Comparison of ENCODE assay signal across 8 cellular contexts in the genomic region with DNA sequence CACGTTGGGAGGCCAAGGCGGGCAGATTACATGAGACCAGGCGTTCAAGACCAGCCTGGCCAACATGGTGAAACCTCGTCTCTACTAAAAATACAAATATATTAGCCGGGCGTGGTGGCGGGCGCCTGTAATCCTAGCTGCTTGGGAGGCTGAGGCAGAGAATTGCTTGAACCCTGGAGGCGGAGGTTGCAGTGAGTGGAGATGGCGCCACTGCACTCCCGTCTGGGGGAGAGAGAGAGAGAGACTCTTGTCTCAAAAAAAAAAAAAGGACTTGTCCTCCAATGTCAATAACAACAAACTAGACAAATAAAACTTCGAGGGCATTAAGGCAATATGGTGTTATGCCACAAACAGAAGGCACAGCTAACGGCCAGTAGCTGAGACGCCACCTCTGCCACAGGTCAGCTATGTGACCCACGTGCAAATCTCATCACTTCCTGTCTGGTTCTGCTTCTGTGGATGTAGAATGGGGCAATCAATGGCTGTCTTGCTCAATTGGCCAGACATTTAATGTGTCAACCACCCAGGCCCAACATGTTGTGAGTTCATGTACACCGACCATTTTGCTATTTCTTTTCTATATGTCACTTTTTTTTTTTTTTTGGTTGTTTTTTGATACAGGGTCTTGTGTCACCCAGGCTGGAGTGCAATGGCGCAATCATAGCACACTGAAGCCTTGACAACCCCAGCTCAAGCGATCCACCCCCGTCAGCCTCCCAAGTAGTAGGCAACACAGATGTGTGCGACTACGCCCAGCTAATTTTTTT. TPM values are rescaled to one million over a fixed set of nuclear protein-coding genes. Genes with fewer than 3 reads are reported as not detected.
DNase-seq lines count a peak whose midpoint lies in the region; ATAC-seq and TF ChIP-seq lines count a peak whose summit lies in the region.

No MANE protein-coding gene starts in this region.

- peak overlapping the region; percentile 97 for H3K4me3 ChIP-seq in BLaER1
- peak overlapping the region; percentile 70 for H3K4me3 ChIP-seq in H7 (ENCODE audit: insufficient read depth, low read depth, low read length)
- H3K4me3 ChIP-seq in mesendoderm (ENCODE audit: low read length): peak overlapping the region; percentile 78
- peak overlapping the region; percentile 95 for H3K4me3 ChIP-seq in thoracic aorta

- no peak overlapping the region for H2BK15ac ChIP-seq in mesendoderm (replicated peaks; ENCODE audit: low read depth)

- H3K27me3 ChIP-seq in BLaER1 (no peaks in the 10 kb centered on the region), H7 (ENCODE audit: control insufficient read depth, insufficient read depth, low read length) (no peaks in the 10 kb centered on the region), mesendoderm (ENCODE audit: insufficient read depth, low read length, poor library complexity) (no peaks in the 10 kb centered on the region), thoracic aorta (replicated peaks; ENCODE audit: insufficient read depth) (no peaks in the 10 kb centered on the region)

- H3K36me3 ChIP-seq in BLaER1 (peaks cover 13% of the 10 kb centered on the region), H7 (replicated peaks; ENCODE audit: control insufficient read depth, insufficient read depth, low read length) (no peaks in the 10 kb centered on the region), mesendoderm (ENCODE audit: control insufficient read depth, insufficient read depth, low read length) (no peaks in the 10 kb centered on the region), thoracic aorta (no peaks in the 10 kb centered on the region)

- DNase-seq in H7: no peak
- peak; percentile 81 for DNase-seq in SKM-1 (lab: John Stamatoyannopoulos, UW; ENCODE audit: unreplicated experiment)
- DNase-seq in dermis blood vessel endothelial cell: peak; percentile 60
- DNase-seq in mesendoderm: no peak
- peak; percentile 39 for DNase-seq in thoracic aorta (ENCODE audit: low spot score)

- no peak for TF ChIP-seq CTCF in thoracic aorta (IDR thresholded peaks at IDR 0.05)

- H3K9ac ChIP-seq in BLaER1 (peak overlapping the region; percentile 73), mesendoderm (ENCODE audit: low read length) (peak overlapping the region; percentile 86)

- peak overlapping the region; percentile 77 for H3K27ac ChIP-seq in BLaER1
- H3K27ac ChIP-seq in mesendoderm (ENCODE audit: low read depth, low read length): peak overlapping the region; percentile 29
- peak overlapping the region; percentile 93 to 98 for H3K27ac ChIP-seq in thoracic aorta

- no peak overlapping the region for H2BK5ac ChIP-seq in mesendoderm (ENCODE audit: low read length)

- H2AK5ac ChIP-seq in mesendoderm (ENCODE audit: low read length): no peak overlapping the region

- H3K4me1 ChIP-seq in BLaER1: peaks cover 42% of the 10 kb centered on the region
- no peaks in the 10 kb centered on the region for H3K4me1 ChIP-seq in mesendoderm (ENCODE audit: control insufficient read depth, low read depth, low read length)
- peaks cover 11 to 37% of the 10 kb centered on the region in 2 donors for H3K4me1 ChIP-seq in thoracic aorta (ENCODE audit: control insufficient read depth in 1 of 2, low read depth in 2 of 2)

- no CpG with 5 or more reads among the region's 21 CpGs for WGBS in mesendoderm (ENCODE audit: extremely low coverage, insufficient coverage, low lambda C conversion rate)

- H2BK120ac ChIP-seq in mesendoderm (ENCODE audit: low read depth, low read length): no peak overlapping the region

- H3K79me2 ChIP-seq in mesendoderm (ENCODE audit: control insufficient read depth, insufficient read depth, low read length): peaks cover 15% of the 10 kb centered on the region

- peak; percentile 27 for ATAC-seq in thoracic aorta (ENCODE audit: insufficient number of reproducible peaks, low FRiP score, low read depth)
- no peak for ATAC-seq in GM18909 (IDR thresholded peaks at IDR 0.05; ENCODE audit: poor library complexity, unreplicated experiment)
- ATAC-seq in HG03135 (IDR thresholded peaks at IDR 0.05; ENCODE audit: unreplicated experiment): no peak

- H3K56ac ChIP-seq in mesendoderm (ENCODE audit: low read length): peak overlapping the region; percentile 93

- H3K4me2 ChIP-seq in BLaER1: peak overlapping the region; percentile 80
- peak overlapping the region; percentile 56 for H3K4me2 ChIP-seq in mesendoderm (ENCODE audit: low read length)

- peaks cover 39% of the 10 kb centered on the region for H4K20me1 ChIP-seq in BLaER1

- H4K5ac ChIP-seq in mesendoderm (ENCODE audit: low read length): no peak overlapping the region

- H3K9me3 ChIP-seq in BLaER1 (no peaks in the 10 kb centered on the region), thoracic aorta (no peaks in the 10 kb centered on the region)

- H4K8ac ChIP-seq in mesendoderm (ENCODE audit: low read depth, low read length): no peak overlapping the region

- no peak overlapping the region for H3K23ac ChIP-seq in mesendoderm (ENCODE audit: low read length)

- H3K79me1 ChIP-seq in mesendoderm (ENCODE audit: low read length): peaks cover 10% of the 10 kb centered on the region

- H3K18ac ChIP-seq in mesendoderm (ENCODE audit: low read length): no peak overlapping the region

- peak overlapping the region; percentile 44 for H3K4ac ChIP-seq in mesendoderm (ENCODE audit: low read depth, low read length)

RNA-seq across cellular contexts. Expression of a gene that starts 0.8 kb away (rescaled TPM):
- total RNA-seq in H7 (2014; rRNA removed; shearing (Covaris generic)): 12.3 and 14.4 TPM in 2 replicates
- total RNA-seq in dermis blood vessel endothelial cell (30.5 and 47.5 TPM in 2 replicates), thoracic aorta (10 to 100 TPM; 44.5 to 49.4 TPM)
- polyA plus RNA-seq in mesendoderm (2013, experiment 1 of 2): 12.0 TPM
- polyA plus RNA-seq in mesendoderm (2013, experiment 2 of 2): 13.0 TPM

RNA-seq across cellular contexts. Expression of a gene that starts 53.6 kb away (rescaled TPM):
- total RNA-seq in H7 (2014; rRNA removed; shearing (Covaris generic)): 19.7 and 27.0 TPM in 2 replicates
- total RNA-seq in dermis blood vessel endothelial cell (43.4 and 107 TPM in 2 replicates), thoracic aorta (10 to 100 TPM; 47.8 to 86.1 TPM)
- polyA plus RNA-seq in mesendoderm (2013, experiment 1 of 2): 37.5 TPM
- polyA plus RNA-seq in mesendoderm (2013, experiment 2 of 2): 36.2 TPM

Comparison
In these comparisons a context has a peak if more than half of its experiments do, and no peak if none do; other contexts are left out.
1. H3K27ac ChIP-seq: peak in every context shown above with its lines; median percentile 96 in thoracic aorta; 77 in BLaER1; 29 in mesendoderm.
2. DNase-seq: peak in SKM-1 (single experiment), dermis blood vessel endothelial cell (single experiment) and thoracic aorta (single experiment); none in H7 (single experiment) and mesendoderm (single experiment).
3. Peak in every context shown above with its lines, with median percentiles within 50 percentile points of each other: H3K4me3 ChIP-seq.